Comparison of ENCODE assay signal across 1 cellular context in the genomic region with DNA sequence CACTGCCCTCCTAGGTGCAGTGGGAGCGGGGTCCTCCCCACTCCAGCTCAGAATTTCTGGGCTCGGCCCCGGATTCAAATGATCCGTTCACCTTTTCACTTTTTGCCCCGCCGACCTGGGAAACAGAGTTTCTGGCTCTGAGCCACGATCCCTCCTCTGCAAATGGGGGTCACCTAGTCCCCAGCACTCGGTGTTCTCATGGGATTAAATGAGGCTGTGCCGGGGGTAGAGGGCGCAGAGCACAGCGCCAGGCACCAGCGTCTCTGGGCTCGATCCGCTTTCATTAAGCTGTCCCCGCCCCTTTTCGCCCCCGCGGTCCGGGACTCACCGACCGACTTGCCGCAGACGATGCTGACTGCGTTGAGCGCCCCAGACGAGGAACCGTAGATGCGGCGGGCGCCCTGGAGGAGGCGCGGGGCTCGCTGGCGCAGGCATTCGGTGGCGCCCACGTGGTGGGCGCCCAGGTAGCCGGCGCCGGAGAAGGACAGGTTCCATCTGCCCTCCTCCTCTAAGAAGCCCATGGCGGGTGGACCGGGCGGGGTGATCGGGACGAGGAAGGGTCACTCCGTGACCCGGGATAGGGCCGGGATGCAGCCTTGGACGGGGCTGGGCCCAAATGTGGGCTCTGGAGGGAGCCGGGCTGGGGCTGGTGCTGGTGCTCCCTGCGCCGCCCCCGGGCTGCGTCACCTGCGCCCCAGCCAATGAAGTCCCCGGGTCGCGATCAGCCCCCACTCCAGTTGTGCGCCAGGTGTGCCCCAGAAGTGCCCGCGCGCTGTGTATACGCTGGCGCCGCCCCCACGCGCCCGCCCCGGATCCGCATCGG.
TF ChIP-seq lines count a peak whose summit lies in the region.

A gene with protein sequence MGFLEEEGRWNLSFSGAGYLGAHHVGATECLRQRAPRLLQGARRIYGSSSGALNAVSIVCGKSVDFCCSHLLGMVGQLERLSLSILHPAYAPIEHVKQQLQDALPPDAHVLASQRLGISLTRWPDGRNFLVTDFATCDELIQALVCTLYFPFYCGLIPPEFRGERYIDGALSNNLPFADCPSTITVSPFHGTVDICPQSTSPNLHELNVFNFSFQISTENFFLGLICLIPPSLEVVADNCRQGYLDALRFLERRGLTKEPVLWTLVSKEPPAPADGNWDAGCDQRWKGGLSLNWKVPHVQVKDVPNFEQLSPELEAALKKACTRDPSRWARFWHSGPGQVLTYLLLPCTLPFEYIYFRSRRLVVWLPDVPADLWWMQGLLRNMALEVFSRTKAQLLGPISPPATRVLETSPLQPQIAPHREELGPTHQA (minus strand): TSS at position 654 of the 823 bp plus-strand sequence. CDS start 133 bp downstream, at position 521.

TF ChIP-seq in GM23338, 12 proteins besides CTCF, POLR2A, EP300 and RAD21 (continued from another document):
- TF ChIP-seq, protein P1, sequence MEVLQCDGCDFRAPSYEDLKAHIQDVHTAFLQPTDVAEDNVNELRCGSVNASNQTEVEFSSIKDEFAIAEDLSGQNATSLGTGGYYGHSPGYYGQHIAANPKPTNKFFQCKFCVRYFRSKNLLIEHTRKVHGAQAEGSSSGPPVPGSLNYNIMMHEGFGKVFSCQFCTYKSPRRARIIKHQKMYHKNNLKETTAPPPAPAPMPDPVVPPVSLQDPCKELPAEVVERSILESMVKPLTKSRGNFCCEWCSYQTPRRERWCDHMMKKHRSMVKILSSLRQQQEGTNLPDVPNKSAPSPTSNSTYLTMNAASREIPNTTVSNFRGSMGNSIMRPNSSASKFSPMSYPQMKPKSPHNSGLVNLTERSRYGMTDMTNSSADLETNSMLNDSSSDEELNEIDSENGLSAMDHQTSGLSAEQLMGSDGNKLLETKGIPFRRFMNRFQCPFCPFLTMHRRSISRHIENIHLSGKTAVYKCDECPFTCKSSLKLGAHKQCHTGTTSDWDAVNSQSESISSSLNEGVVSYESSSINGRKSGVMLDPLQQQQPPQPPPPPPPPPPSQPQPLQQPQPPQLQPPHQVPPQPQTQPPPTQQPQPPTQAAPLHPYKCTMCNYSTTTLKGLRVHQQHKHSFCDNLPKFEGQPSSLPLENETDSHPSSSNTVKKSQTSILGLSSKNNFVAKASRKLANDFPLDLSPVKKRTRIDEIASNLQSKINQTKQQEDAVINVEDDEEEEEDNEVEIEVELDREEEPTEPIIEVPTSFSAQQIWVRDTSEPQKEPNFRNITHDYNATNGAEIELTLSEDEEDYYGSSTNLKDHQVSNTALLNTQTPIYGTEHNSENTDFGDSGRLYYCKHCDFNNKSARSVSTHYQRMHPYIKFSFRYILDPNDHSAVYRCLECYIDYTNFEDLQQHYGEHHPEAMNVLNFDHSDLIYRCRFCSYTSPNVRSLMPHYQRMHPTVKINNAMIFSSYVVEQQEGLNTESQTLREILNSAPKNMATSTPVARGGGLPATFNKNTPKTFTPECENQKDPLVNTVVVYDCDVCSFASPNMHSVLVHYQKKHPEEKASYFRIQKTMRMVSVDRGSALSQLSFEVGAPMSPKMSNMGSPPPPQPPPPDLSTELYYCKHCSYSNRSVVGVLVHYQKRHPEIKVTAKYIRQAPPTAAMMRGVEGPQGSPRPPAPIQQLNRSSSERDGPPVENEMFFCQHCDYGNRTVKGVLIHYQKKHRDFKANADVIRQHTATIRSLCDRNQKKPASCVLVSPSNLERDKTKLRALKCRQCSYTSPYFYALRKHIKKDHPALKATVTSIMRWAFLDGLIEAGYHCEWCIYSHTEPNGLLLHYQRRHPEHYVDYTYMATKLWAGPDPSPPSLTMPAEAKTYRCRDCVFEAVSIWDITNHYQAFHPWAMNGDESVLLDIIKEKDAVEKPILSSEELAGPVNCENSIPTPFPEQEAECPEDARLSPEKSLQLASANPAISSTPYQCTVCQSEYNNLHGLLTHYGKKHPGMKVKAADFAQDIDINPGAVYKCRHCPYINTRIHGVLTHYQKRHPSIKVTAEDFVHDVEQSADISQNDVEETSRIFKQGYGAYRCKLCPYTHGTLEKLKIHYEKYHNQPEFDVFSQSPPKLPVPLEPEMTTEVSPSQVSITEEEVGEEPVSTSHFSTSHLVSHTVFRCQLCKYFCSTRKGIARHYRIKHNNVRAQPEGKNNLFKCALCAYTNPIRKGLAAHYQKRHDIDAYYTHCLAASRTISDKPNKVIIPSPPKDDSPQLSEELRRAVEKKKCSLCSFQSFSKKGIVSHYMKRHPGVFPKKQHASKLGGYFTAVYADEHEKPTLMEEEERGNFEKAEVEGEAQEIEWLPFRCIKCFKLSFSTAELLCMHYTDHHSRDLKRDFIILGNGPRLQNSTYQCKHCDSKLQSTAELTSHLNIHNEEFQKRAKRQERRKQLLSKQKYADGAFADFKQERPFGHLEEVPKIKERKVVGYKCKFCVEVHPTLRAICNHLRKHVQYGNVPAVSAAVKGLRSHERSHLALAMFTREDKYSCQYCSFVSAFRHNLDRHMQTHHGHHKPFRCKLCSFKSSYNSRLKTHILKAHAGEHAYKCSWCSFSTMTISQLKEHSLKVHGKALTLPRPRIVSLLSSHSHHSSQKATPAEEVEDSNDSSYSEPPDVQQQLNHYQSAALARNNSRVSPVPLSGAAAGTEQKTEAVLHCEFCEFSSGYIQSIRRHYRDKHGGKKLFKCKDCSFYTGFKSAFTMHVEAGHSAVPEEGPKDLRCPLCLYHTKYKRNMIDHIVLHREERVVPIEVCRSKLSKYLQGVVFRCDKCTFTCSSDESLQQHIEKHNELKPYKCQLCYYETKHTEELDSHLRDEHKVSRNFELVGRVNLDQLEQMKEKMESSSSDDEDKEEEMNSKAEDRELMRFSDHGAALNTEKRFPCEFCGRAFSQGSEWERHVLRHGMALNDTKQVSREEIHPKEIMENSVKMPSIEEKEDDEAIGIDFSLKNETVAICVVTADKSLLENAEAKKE (CRISPR knock-in tag; IDR thresholded peaks at IDR 0.05): no peak
- TF ChIP-seq ZNF114 (CRISPR knock-in tag; IDR thresholded peaks at IDR 0.05): no peak
- TF ChIP-seq CREB1 (CRISPR knock-in tag; IDR thresholded peaks at IDR 0.05; ENCODE audit: low read depth): peak; percentile 82
- TF ChIP-seq STAT1 (IDR thresholded peaks at IDR 0.05; ENCODE audit: unreplicated experiment): no peak
- TF ChIP-seq POLR2AphosphoS5 (IDR thresholded peaks at IDR 0.05; ENCODE audit: low read depth): peak; percentile 73
- no peak for TF ChIP-seq EZH2phosphoT487 (IDR thresholded peaks at IDR 0.05; ENCODE audit: unreplicated experiment)
- no peak for TF ChIP-seq NANOG (IDR thresholded peaks at IDR 0.05; ENCODE audit: borderline replicate concordance)
- TF ChIP-seq, protein P2, sequence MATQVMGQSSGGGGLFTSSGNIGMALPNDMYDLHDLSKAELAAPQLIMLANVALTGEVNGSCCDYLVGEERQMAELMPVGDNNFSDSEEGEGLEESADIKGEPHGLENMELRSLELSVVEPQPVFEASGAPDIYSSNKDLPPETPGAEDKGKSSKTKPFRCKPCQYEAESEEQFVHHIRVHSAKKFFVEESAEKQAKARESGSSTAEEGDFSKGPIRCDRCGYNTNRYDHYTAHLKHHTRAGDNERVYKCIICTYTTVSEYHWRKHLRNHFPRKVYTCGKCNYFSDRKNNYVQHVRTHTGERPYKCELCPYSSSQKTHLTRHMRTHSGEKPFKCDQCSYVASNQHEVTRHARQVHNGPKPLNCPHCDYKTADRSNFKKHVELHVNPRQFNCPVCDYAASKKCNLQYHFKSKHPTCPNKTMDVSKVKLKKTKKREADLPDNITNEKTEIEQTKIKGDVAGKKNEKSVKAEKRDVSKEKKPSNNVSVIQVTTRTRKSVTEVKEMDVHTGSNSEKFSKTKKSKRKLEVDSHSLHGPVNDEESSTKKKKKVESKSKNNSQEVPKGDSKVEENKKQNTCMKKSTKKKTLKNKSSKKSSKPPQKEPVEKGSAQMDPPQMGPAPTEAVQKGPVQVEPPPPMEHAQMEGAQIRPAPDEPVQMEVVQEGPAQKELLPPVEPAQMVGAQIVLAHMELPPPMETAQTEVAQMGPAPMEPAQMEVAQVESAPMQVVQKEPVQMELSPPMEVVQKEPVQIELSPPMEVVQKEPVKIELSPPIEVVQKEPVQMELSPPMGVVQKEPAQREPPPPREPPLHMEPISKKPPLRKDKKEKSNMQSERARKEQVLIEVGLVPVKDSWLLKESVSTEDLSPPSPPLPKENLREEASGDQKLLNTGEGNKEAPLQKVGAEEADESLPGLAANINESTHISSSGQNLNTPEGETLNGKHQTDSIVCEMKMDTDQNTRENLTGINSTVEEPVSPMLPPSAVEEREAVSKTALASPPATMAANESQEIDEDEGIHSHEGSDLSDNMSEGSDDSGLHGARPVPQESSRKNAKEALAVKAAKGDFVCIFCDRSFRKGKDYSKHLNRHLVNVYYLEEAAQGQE (IDR thresholded peaks at IDR 0.05; ENCODE audit: unreplicated experiment): peak; percentile 15
- TF ChIP-seq EZH2 (IDR thresholded peaks at IDR 0.05; ENCODE audit: low read depth, unreplicated experiment): no peak
- TF ChIP-seq JUNB (IDR thresholded peaks at IDR 0.05; ENCODE audit: unreplicated experiment): no peak
